In genomic region chr3:30286007-30286669, GRCh38 we compare ENCODE assay signal across 8 cellular contexts.
DNase-seq lines count a peak whose midpoint lies in the region; FAIRE-seq and TF ChIP-seq lines count a peak whose summit lies in the region.

No MANE protein-coding gene starts in this region.

- no peak for FAIRE-seq in GM12891 (lab: Jason Lieb, UNC)

- no peaks in the 10 kb centered on the region for H3K36me3 ChIP-seq in BJ (ENCODE audit: control insufficient read depth, insufficient read depth, low read length)
- no peaks in the 10 kb centered on the region for H3K36me3 ChIP-seq in ascending aorta
- no peaks in the 10 kb centered on the region for H3K36me3 ChIP-seq in thyroid gland

- peak; percentile 53 for DNase-seq in BJ (ENCODE audit: low read depth)
- peak; percentile 82 for DNase-seq in LoVo (ENCODE audit: low spot score)
- peak; percentile 21 to 89 for DNase-seq in ascending aorta (ENCODE audit: low spot score in 2 of 2)
- DNase-seq in kidney glomerular epithelial cell (lab: John Stamatoyannopoulos, UW), result peak; percentile 94
- peak; percentile 58 to 62 for DNase-seq in thyroid gland
- DNase-seq in GM12891 (ENCODE audit: insufficient read length, low spot score), result no peak
- no peak for DNase-seq in NCI-H2227 (lab: John Stamatoyannopoulos, UW; ENCODE audit: unreplicated experiment)
- no peak for DNase-seq in NCI-H82 (lab: John Stamatoyannopoulos, UW)

- WGBS in thyroid gland, 2 donors, result 25 to 26% methylated on average over 1 of the region's 1 CpG

- intact Hi-C loops in ascending aorta (cut with DNase I) (loop anchor here (5.0 kb wide), 1 partner anchor 156 kb away; no protein-coding TSS in a partner anchor), thyroid gland (cut with DNase I) (no loop called here)

- H3K4me3 ChIP-seq in BJ (ENCODE audit: low read depth, low read length) (no peak overlapping the region), ascending aorta (no peak overlapping the region), thyroid gland (replicated peaks in 1 of 3) (no peak overlapping the region)

- H3K4me1 ChIP-seq in ascending aorta, result peaks cover 6 to 29% of the 10 kb centered on the region in 2 donors
- peaks cover 0 to 13% of the 10 kb centered on the region in 2 donors for H3K4me1 ChIP-seq in thyroid gland

- H3K27ac ChIP-seq in ascending aorta (peak overlapping the region; percentile 58 to 73), thyroid gland (peak overlapping the region in 1 of 3 donors; percentile 45)

- TF ChIP-seq CTCF in BJ (IDR thresholded peaks at IDR 0.05; ENCODE audit: insufficient read depth, low read depth, low read length), result no peak
- TF ChIP-seq CTCF in ascending aorta (IDR thresholded peaks at IDR 0.05), result no peak
- no peak for TF ChIP-seq CTCF in thyroid gland (IDR thresholded peaks at IDR 0.05)

- POLR2A ChIA-PET in BJ (lab: Charles Lee), result no interaction called here

- H3K27me3 ChIP-seq in BJ (ENCODE audit: control insufficient read depth, insufficient read depth, low read length), result no peaks in the 10 kb centered on the region
- H3K27me3 ChIP-seq in ascending aorta, result no peaks in the 10 kb centered on the region
- no peaks in the 10 kb centered on the region for H3K27me3 ChIP-seq in thyroid gland

- H3K9me3 ChIP-seq in ascending aorta, result no peaks in the 10 kb centered on the region
- no peaks in the 10 kb centered on the region for H3K9me3 ChIP-seq in thyroid gland

- no peak for TF ChIP-seq POLR2A in thyroid gland (IDR thresholded peaks at IDR 0.05)
- no peak for TF ChIP-seq POLR2A in GM12891 (IDR thresholded peaks at IDR 0.05; ENCODE audit: low read depth, low read length)

- CTCF ChIA-PET in BJ (lab: Yijun Ruan, JAX), result interaction anchor here (0.7 to 0.8 kb wide), 2 partner anchors 16 to 87 kb away, joined by 3 to 4 read pairs; no protein-coding TSS in a partner anchor

TF ChIP-seq in GM12891, 5 proteins besides CTCF, POLR2A, EP300 and RAD21:
- no peak for TF ChIP-seq SPI1 (IDR thresholded peaks at IDR 0.05; ENCODE audit: low read depth, low read length)
- no peak for TF ChIP-seq TAF1 (IDR thresholded peaks at IDR 0.05; ENCODE audit: low read depth, low read length)
- no peak for TF ChIP-seq PAX5 (IDR thresholded peaks at IDR 0.05; ENCODE audit: insufficient read depth, low read length, severe bottlenecking)
- TF ChIP-seq POLR2AphosphoS5 (IDR thresholded peaks at IDR 0.05; ENCODE audit: low read depth, low read length), result no peak
- no peak for TF ChIP-seq POU2F2 (IDR thresholded peaks at IDR 0.05; ENCODE audit: low read depth, low read length)

Comparison
In these comparisons a context has a peak if more than half of its experiments do, and no peak if none do; other contexts are left out.
1. DNase-seq: peak in BJ (single experiment), LoVo (single experiment), ascending aorta (2 of 2), kidney glomerular epithelial cell (single experiment) and thyroid gland (2 of 2); none in GM12891 (single experiment), NCI-H2227 (single experiment) and NCI-H82 (single experiment).